9 cellular contexts compared by ENCODE assay signal in the genomic region with DNA sequence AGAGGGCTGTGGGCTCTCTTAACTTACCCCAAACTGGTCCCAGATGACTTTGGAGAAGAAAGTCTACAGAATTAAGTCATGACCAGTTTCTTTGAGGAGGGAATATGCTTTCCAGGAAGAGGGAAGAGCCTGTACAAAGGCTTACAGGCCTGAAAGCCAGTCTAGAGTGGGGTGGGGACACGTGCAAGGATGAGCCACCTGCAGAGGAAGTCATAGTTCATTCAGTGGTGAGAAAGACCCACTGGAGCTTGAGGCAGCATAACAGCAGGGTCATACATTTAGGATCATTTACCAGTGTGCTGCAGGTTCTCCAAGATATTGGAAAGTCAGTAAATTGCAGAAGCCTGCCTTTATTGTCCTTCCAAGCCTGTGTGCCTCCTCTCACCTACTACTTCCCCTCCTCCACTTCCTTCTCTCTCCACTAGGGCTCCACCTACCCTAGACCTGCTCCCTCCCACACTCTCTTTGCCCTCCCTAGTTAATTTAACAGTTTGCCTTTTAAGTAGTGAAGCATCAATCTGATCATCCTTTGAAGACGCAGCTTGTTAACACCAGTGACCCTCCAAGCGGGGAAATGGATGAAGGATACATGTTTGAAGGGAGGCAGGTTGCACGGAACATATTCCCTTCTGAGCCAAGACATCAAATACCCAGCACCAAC.
DNase-seq lines count a peak whose midpoint lies in the region; ATAC-seq and TF ChIP-seq lines count a peak whose summit lies in the region.
"Had no signal": no experiment of that assay in that cellular context is flagged by ENCODE, and none has a peak within 500 bp of the region (broad histone marks: within the 10 kb centered on the region; RNA-seq: fewer than 3 reads in every experiment).

No MANE protein-coding gene starts in this region.

- peaks cover 36% of the 10 kb centered on the region for H3K36me3 Mint-ChIP-seq in activated naive CD8-positive, alpha-beta T cell treated with anti-CD3 and anti-CD28 coated beads, Interleukin-2, amount 50 U/mL, for 24 hours (ENCODE audit: low read depth)

- DNase-seq in activated naive CD8-positive, alpha-beta T cell treated with anti-CD3 and anti-CD28 coated beads, Interleukin-2, amount 50 U/mL, for 24 hours = no peak
- no peak for DNase-seq in GM19238 (ENCODE audit: insufficient read length, low spot score)
- no peak for DNase-seq in DMS79 (lab: John Stamatoyannopoulos, UW)
- no peak for DNase-seq in caudate nucleus (lab: John Stamatoyannopoulos, UW)
- DNase-seq: activated CD8-positive, alpha-beta memory T cell treated with anti-CD3 and anti-CD28 coated beads, Interleukin-2, amount 50 U/mL, for 4 hours; midbrain had no signal

- ATAC-seq in HG03520 (IDR thresholded peaks at IDR 0.05; ENCODE audit: unreplicated experiment) = peak; percentile 44
- ATAC-seq in activated naive CD8-positive, alpha-beta T cell treated with anti-CD3 and anti-CD28 coated beads, Interleukin-2, amount 50 U/mL, for 24 hours = no peak

- H3K27ac ChIP-seq in neutrophil (no peak overlapping the region), caudate nucleus (ENCODE audit: low read depth, low read length) (no peak overlapping the region)

- peaks cover 91% of the 10 kb centered on the region for H3K4me1 Mint-ChIP-seq in activated naive CD8-positive, alpha-beta T cell treated with anti-CD3 and anti-CD28 coated beads, Interleukin-2, amount 50 U/mL, for 24 hours

- peak overlapping the region; percentile 78 for H3K27ac Mint-ChIP-seq in activated naive CD8-positive, alpha-beta T cell treated with anti-CD3 and anti-CD28 coated beads, Interleukin-2, amount 50 U/mL, for 24 hours

- H3K4me1 ChIP-seq in neutrophil (ENCODE audit: control insufficient read depth in 1 of 2, insufficient read depth in 1 of 2, low read depth in 1 of 2, low read length in 1 of 2) = peaks cover 40 to 56% of the 10 kb centered on the region in 2 experiments

- H3K27me3 Mint-ChIP-seq in activated naive CD8-positive, alpha-beta T cell treated with anti-CD3 and anti-CD28 coated beads, Interleukin-2, amount 50 U/mL, for 24 hours = no peaks in the 10 kb centered on the region

- H3K9me3 Mint-ChIP-seq in activated naive CD8-positive, alpha-beta T cell treated with anti-CD3 and anti-CD28 coated beads, Interleukin-2, amount 50 U/mL, for 24 hours = no peaks in the 10 kb centered on the region

- H3K4me3 ChIP-seq in neutrophil (ENCODE audit: low read depth in 1 of 2, low read length in 1 of 2) = no peak overlapping the region

- no peak overlapping the region for H3K4me3 Mint-ChIP-seq in activated naive CD8-positive, alpha-beta T cell treated with anti-CD3 and anti-CD28 coated beads, Interleukin-2, amount 50 U/mL, for 24 hours

- H3K9me3 ChIP-seq in neutrophil = no peaks in the 10 kb centered on the region

- TF ChIP-seq CTCF in GM12873 (IDR thresholded peaks at IDR 0.05; ENCODE audit: insufficient read depth, low read depth, low read length, missing control alignments) (peak; percentile 62), neutrophil (IDR thresholded peaks at IDR 0.05) (peak; percentile 34)

- no peaks in the 10 kb centered on the region for H3K36me3 ChIP-seq in neutrophil

- peaks cover 53% of the 10 kb centered on the region for H3K27me3 ChIP-seq in neutrophil
